In the genomic region with DNA sequence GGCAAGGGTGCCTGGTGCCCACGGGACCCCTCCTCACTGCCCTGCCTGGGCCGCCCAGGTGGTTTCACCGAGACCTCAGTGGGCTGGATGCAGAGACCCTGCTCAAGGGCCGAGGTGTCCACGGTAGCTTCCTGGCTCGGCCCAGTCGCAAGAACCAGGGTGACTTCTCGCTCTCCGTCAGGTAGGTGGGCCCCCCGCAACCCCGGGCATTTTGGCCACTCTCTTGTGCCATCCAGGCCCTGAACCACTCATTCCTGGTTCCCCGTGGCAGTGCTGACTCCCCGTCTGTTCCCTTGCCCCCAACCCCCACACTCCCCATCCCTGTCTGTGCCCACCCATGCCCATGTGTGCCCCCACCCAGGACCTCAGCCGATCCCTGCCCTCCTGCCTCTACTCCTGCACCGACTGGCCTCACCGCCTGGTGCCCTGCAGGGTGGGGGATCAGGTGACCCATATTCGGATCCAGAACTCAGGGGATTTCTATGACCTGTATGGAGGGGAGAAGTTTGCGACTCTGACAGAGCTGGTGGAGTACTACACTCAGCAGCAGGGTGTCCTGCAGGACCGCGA, we compare ENCODE assay signal across 1 cellular context.
TF ChIP-seq lines count a peak whose summit lies in the region.

No MANE protein-coding gene starts in this region.

TF ChIP-seq in GM12878, 131 proteins besides CTCF, POLR2A, EP300 and RAD21:
- TF ChIP-seq, protein P1, sequence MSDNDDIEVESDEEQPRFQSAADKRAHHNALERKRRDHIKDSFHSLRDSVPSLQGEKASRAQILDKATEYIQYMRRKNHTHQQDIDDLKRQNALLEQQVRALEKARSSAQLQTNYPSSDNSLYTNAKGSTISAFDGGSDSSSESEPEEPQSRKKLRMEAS (IDR thresholded peaks at IDR 0.05; ENCODE audit: low read depth, low read length): peak; percentile 4; the same call in 1 of the 2 replicates
- TF ChIP-seq, protein P2, sequence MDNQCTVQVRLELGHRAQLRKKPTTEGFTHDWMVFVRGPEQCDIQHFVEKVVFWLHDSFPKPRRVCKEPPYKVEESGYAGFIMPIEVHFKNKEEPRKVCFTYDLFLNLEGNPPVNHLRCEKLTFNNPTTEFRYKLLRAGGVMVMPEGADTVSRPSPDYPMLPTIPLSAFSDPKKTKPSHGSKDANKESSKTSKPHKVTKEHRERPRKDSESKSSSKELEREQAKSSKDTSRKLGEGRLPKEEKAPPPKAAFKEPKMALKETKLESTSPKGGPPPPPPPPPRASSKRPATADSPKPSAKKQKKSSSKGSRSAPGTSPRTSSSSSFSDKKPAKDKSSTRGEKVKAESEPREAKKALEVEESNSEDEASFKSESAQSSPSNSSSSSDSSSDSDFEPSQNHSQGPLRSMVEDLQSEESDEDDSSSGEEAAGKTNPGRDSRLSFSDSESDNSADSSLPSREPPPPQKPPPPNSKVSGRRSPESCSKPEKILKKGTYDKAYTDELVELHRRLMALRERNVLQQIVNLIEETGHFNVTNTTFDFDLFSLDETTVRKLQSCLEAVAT (IDR thresholded peaks at IDR 0.05): peak; percentile 15; the same call in 1 of the 2 replicates
- no peak for TF ChIP-seq SUPT20H (IDR thresholded peaks at IDR 0.05; ENCODE audit: borderline replicate concordance, control insufficient read depth, low read depth, low read length)
- TF ChIP-seq ZNF622 (IDR thresholded peaks at IDR 0.05): no peak
- 0 out of 2 replicates have a peak, but pooled peaks have one; percentile 41 for TF ChIP-seq RAD51 (IDR thresholded peaks at IDR 0.05)
